Comparison of ENCODE assay signal across 23 cellular contexts in the genomic region with DNA sequence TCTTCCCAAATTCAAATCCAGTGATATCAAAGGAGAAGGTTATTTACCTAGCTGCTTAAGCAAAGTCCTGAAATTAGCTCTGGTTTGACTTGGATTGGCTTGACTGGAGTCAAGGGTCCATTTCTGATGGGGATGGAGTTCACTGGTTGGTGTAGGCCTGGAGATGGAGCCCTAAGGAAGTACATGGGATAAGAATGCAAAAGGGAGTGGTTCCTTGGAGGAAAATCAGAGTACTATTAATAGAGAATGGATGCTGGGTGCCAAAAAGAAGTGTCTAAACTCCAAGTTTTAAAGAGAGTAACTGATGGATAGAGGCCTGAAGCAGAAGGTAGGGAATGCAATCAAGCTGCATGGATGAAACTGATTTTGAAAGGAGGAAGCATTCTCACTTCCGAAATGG. TPM values are rescaled to one million over a fixed set of nuclear protein-coding genes. Genes with fewer than 3 reads are reported as not detected.
"Had no signal": no experiment of that assay in that cellular context is flagged by ENCODE, and none has a peak within 500 bp of the region (broad histone marks: within the 10 kb centered on the region; RNA-seq: fewer than 3 reads in every experiment).

No MANE protein-coding gene starts in this region.

- H3K4me3 ChIP-seq: K562 had no signal

- H3K27ac ChIP-seq: HL-60, KMS-11, RWPE1 had no signal

- H3K9me3 Mint-ChIP-seq: IgD-negative memory B cell had no signal

- H3K36me3 Mint-ChIP-seq: IgD-negative memory B cell had no signal

- DNase-seq: Kasumi-1, MM.1S, NCI-H1092 treated with DMSO at 0.1 percent for 48 hours, NCI-H1436, NCI-H1694, NCI-H187 treated with DMSO at 0.1 percent for 48 hours, NCI-H2029 treated with DMSO at 0.1 percent for 48 hours, NCI-H2171 treated with DMSO at 0.1 percent for 48 hours, NCI-H345, NCI-H446 treated with DMSO at 0.1 percent for 48 hours, NCI-H510A treated with DMSO at 0.1 percent for 48 hours, NCI-H526, SHP77, SK-N-SH, SW 1271 had no signal

- H3K4me3 Mint-ChIP-seq: IgD-negative memory B cell had no signal

- H3K27ac Mint-ChIP-seq: IgD-negative memory B cell had no signal

- H3K9me3 ChIP-seq: SK-N-SH had no signal

- H3K4me2 ChIP-seq: KMS-11, SK-N-SH had no signal

- H3K9ac ChIP-seq: KMS-11, SK-N-SH had no signal

- ATAC-seq: K562, Panc1 had no signal

RNA-seq across cellular contexts. Expression of gene TXNDC8, which starts 13.8 kb away (rescaled TPM):
- total RNA-seq: K562, M059J, SK-MEL-5 had no signal
- polyA plus RNA-seq: IgD-negative memory B cell, K562, SK-N-SH had no signal
